Comparison of ENCODE assay signal across 1 cellular context in genomic region chr1:147157111-147157510, GRCh38.
TF ChIP-seq lines count a peak whose summit lies in the region.
"Not testable (repeated sequence)": the region's sequence is repeated elsewhere in the genome, so short reads cannot be mapped to it uniquely, and the experiment has no call there.

No MANE protein-coding gene starts in this region.

TF ChIP-seq in K562, 482 proteins besides CTCF, POLR2A, EP300 and RAD21 (continued from another document):
- TF ChIP-seq ATF3 (IDR thresholded peaks at IDR 0.05) (peak; percentile 72; the same call in 1 of the 2 replicates), DPF2 (IDR thresholded peaks at IDR 0.05) (0 out of 2 replicates have a peak, but pooled peaks have one; percentile 24), VEZF1 (CRISPR knock-in tag; IDR thresholded peaks at IDR 0.05) (0 out of 2 replicates have a peak, but pooled peaks have one; percentile 9), DACH1 (IDR thresholded peaks at IDR 0.05; ENCODE audit: partially characterized antibody) (peak; percentile 48)
- TF ChIP-seq ATF3 (CRISPR knock-in tag; conservative IDR thresholded peaks at IDR 0.05): not testable (repeated sequence)
